ENCODE assay signal across 20 cellular contexts in genomic region chr12:30878034-30878433, GRCh38. TPM values are rescaled to one million over a fixed set of nuclear protein-coding genes. Genes with fewer than 3 reads are reported as not detected.
"Had no signal": no experiment of that assay in that cellular context is flagged by ENCODE, and none has a peak within 500 bp of the region (broad histone marks: within the 10 kb centered on the region; RNA-seq: fewer than 3 reads in every experiment).

No MANE protein-coding gene starts in this region.

- H3K27ac Mint-ChIP-seq: effector memory CD8-positive, alpha-beta T cell; memory B cell; naive B cell; natural killer cell treated with Interleukin-12 subunit alpha and Interleukin-12 subunit beta and Interleukin-15 and Interleukin-18, amount 100 ng/mL, for 72 hours; stimulated activated naive B cell treated with anti-CD40 and anti-IgM and Interleukin-4, amounts not matched to agents 10 μg/mL and 1 μg/mL and 100 μg/mL, for 72 hours; stimulated activated naive CD8-positive, alpha-beta T cell treated with anti-CD3 and anti-CD28 coated beads, Interleukin-15, amount 100 ng/mL, for 72 hours had no signal

- ATAC-seq: effector memory CD8-positive, alpha-beta T cell; left lobe of liver; natural killer cell treated with Interleukin-12 subunit alpha and Interleukin-12 subunit beta and Interleukin-15 and Interleukin-18, amount 100 ng/mL, for 72 hours; right lobe of liver; stimulated activated naive B cell treated with anti-CD40 and anti-IgM and Interleukin-4, amounts not matched to agents 10 μg/mL and 1 μg/mL and 100 μg/mL, for 72 hours; stimulated activated naive CD8-positive, alpha-beta T cell treated with anti-CD3 and anti-CD28 coated beads, Interleukin-15, amount 100 ng/mL, for 72 hours had no signal

- H3K4me1 ChIP-seq: pancreas, right lobe of liver, transverse colon had no signal

- H3K4me3 Mint-ChIP-seq: effector memory CD8-positive, alpha-beta T cell; memory B cell; naive B cell; natural killer cell treated with Interleukin-12 subunit alpha and Interleukin-12 subunit beta and Interleukin-15 and Interleukin-18, amount 100 ng/mL, for 72 hours; neural crest cell; stimulated activated naive B cell treated with anti-CD40 and anti-IgM and Interleukin-4, amounts not matched to agents 10 μg/mL and 1 μg/mL and 100 μg/mL, for 72 hours; stimulated activated naive CD8-positive, alpha-beta T cell treated with anti-CD3 and anti-CD28 coated beads, Interleukin-15, amount 100 ng/mL, for 72 hours had no signal

- H3K9me3 Mint-ChIP-seq: effector memory CD8-positive, alpha-beta T cell; memory B cell; natural killer cell treated with Interleukin-12 subunit alpha and Interleukin-12 subunit beta and Interleukin-15 and Interleukin-18, amount 100 ng/mL, for 72 hours; neural crest cell; stimulated activated naive B cell treated with anti-CD40 and anti-IgM and Interleukin-4, amounts not matched to agents 10 μg/mL and 1 μg/mL and 100 μg/mL, for 72 hours; stimulated activated naive CD8-positive, alpha-beta T cell treated with anti-CD3 and anti-CD28 coated beads, Interleukin-15, amount 100 ng/mL, for 72 hours had no signal

- H3K4me1 Mint-ChIP-seq: memory B cell; naive B cell; neural crest cell; stimulated activated naive B cell treated with anti-CD40 and anti-IgM and Interleukin-4, amounts not matched to agents 10 μg/mL and 1 μg/mL and 100 μg/mL, for 72 hours; stimulated activated naive CD8-positive, alpha-beta T cell treated with anti-CD3 and anti-CD28 coated beads, Interleukin-15, amount 100 ng/mL, for 72 hours had no signal

- H3K9me3 ChIP-seq: esophagus squamous epithelium, neutrophil, pancreas, right lobe of liver, suprapubic skin, transverse colon had no signal

- H3K27ac ChIP-seq: coronary artery, esophagus squamous epithelium, neutrophil, pancreas, right lobe of liver, suprapubic skin, transverse colon had no signal

- DNase-seq: dermis blood vessel endothelial cell; effector memory CD8-positive, alpha-beta T cell; erythroblast; esophagus squamous epithelium; naive B cell; pancreas; right lobe of liver; stimulated activated CD4-positive, alpha-beta T cell treated with anti-CD3 and anti-CD28 coated beads, Interleukin-15, amount 100 ng/mL, for 24 hours; stimulated activated CD4-positive, alpha-beta T cell treated with anti-CD3 and anti-CD28 coated beads, Interleukin-2, amount 100 ng/mL, for 48 hours; stimulated activated naive B cell treated with anti-CD40 and anti-IgM and Interleukin-4, amounts not matched to agents 10 μg/mL and 1 μg/mL and 100 μg/mL, for 72 hours; stimulated activated naive CD8-positive, alpha-beta T cell treated with anti-CD3 and anti-CD28 coated beads, Interleukin-15, amount 100 ng/mL, for 72 hours; transverse colon had no signal

- H3K36me3 Mint-ChIP-seq: memory B cell; naive B cell; natural killer cell treated with Interleukin-12 subunit alpha and Interleukin-12 subunit beta and Interleukin-15 and Interleukin-18, amount 100 ng/mL, for 72 hours; stimulated activated naive B cell treated with anti-CD40 and anti-IgM and Interleukin-4, amounts not matched to agents 10 μg/mL and 1 μg/mL and 100 μg/mL, for 72 hours had no signal

- H3K27me3 ChIP-seq: pancreas, suprapubic skin, transverse colon had no signal

- H3K4me3 ChIP-seq: coronary artery, esophagus squamous epithelium, pancreas, right lobe of liver, suprapubic skin, transverse colon had no signal

- H3K36me3 ChIP-seq: esophagus squamous epithelium, neutrophil, pancreas, right lobe of liver, suprapubic skin, transverse colon had no signal

RNA-seq across cellular contexts. Expression of gene TSPAN11, which starts 48.5 kb away (rescaled TPM):
- total RNA-seq: mononuclear cell; natural killer cell treated with Interleukin-12 subunit alpha and Interleukin-12 subunit beta and Interleukin-15 and Interleukin-18, amount 100 ng/mL, for 72 hours had no signal
